In genomic region chr2:63553049-63553448, GRCh38 we compare ENCODE assay signal across 26 cellular contexts. TPM values are rescaled to one million over a fixed set of nuclear protein-coding genes. Genes with fewer than 3 reads are reported as not detected.
DNase-seq lines count a peak whose midpoint lies in the region; ATAC-seq, FAIRE-seq and TF ChIP-seq lines count a peak whose summit lies in the region.
"Had no signal": no experiment of that assay in that cellular context is flagged by ENCODE, and none has a peak within 500 bp of the region (broad histone marks: within the 10 kb centered on the region; RNA-seq: fewer than 3 reads in every experiment).

No MANE protein-coding gene starts in this region.

- no peaks in the 10 kb centered on the region for H3K9me3 ChIP-seq in HCT116 (ENCODE audit: control insufficient read depth in 1 of 2, insufficient read depth in 1 of 2, low read depth in 1 of 2, low read length in 2 of 2)
- H3K9me3 ChIP-seq in adrenal gland (replicated peaks in 1 of 3): no peaks in the 10 kb centered on the region
- H3K9me3 ChIP-seq in fibroblast of lung (ENCODE audit: control insufficient read depth, insufficient read depth, low read depth, low read length): no peaks in the 10 kb centered on the region
- no peaks in the 10 kb centered on the region for H3K9me3 ChIP-seq in prostate gland
- H3K9me3 ChIP-seq: psoas muscle, thoracic aorta had no signal

- H3K79me2 ChIP-seq in HCT116 (ENCODE audit: insufficient read depth, low read length) (no peaks in the 10 kb centered on the region), fibroblast of lung (ENCODE audit: control insufficient read depth, insufficient read depth, low read length) (no peaks in the 10 kb centered on the region), mesendoderm (ENCODE audit: control insufficient read depth, insufficient read depth, low read length) (no peaks in the 10 kb centered on the region)

- DNase-seq in HCT116 (ENCODE audit: low read depth, low spot score): no peak
- peak in 6 of 7 donors; percentile 21 to 64 (median 44) for DNase-seq in adrenal gland
- peak; percentile 4 to 59 for DNase-seq in fibroblast of lung (ENCODE audit: low read depth in 2 of 2)
- peak; percentile 40 for DNase-seq in retinal pigment epithelial cell (ENCODE audit: low read depth)
- no peak for DNase-seq in D721Med (ENCODE audit: insufficient read length, low spot score)
- no peak for DNase-seq in prostate gland (ENCODE audit: low spot score)
- DNase-seq in posterior cingulate gyrus: no peak
- DNase-seq in mesendoderm: no peak
- DNase-seq: activated naive CD4-positive, alpha-beta T cell treated with anti-CD3 and anti-CD28 coated beads for 36 hours; activated T-cell treated with anti-CD3 and anti-CD28 coated beads, Interleukin-2, amount 50 U/mL, for 48 hours; aorta; CD4-positive, alpha-beta T cell; DMS 273 treated with DMSO at 0.1 percent for 48 hours; effector CD8-positive, alpha-beta T cell; kidney glomerular epithelial cell; NCI-H1436 treated with DMSO at 0.1 percent for 48 hours; NCI-H748 treated with DMSO at 0.1 percent for 48 hours; psoas muscle had no signal

- CTCF ChIA-PET in HCT116 (lab: Charles Lee): interaction anchor here (1.2 kb wide), 1 partner anchor 9 kb away, joined by 6 read pairs; no protein-coding TSS in a partner anchor

- POLR2A ChIA-PET in HCT116 (lab: Charles Lee): no interaction called here

- no peaks in the 10 kb centered on the region for H3K9me2 ChIP-seq in HCT116 (ENCODE audit: insufficient read depth)

- H3K36me3 ChIP-seq in HCT116 (ENCODE audit: control insufficient read depth in 1 of 2, insufficient read depth in 2 of 2, low read length in 2 of 2): no peaks in the 10 kb centered on the region
- H3K36me3 ChIP-seq in adrenal gland (replicated peaks in 1 of 2): no peaks in the 10 kb centered on the region
- H3K36me3 ChIP-seq in fibroblast of lung (ENCODE audit: control insufficient read depth, insufficient read depth, low read length): no peaks in the 10 kb centered on the region
- no peaks in the 10 kb centered on the region for H3K36me3 ChIP-seq in prostate gland
- H3K36me3 ChIP-seq in mesendoderm (ENCODE audit: control insufficient read depth, insufficient read depth, low read length): no peaks in the 10 kb centered on the region
- H3K36me3 ChIP-seq: thoracic aorta had no signal

- FAIRE-seq in D721Med (lab: Jason Lieb, UNC): no peak
- FAIRE-seq: GM18507, H54, TTC549 had no signal

- H3K4me2 ChIP-seq in HCT116 (ENCODE audit: low read length) (peak overlapping the region; percentile 6; the same call in 1 of the 2 replicates), fibroblast of lung (ENCODE audit: extremely low read depth, insufficient read depth, low read length) (no peak overlapping the region), mesendoderm (ENCODE audit: low read length) (no peak overlapping the region)
- H3K4me2 ChIP-seq: smooth muscle cell had no signal

- H3K18ac ChIP-seq in mesendoderm (ENCODE audit: low read length): no peak overlapping the region

- no peak overlapping the region for H2BK120ac ChIP-seq in mesendoderm (ENCODE audit: low read depth, low read length)

- no peak overlapping the region for H3K4ac ChIP-seq in mesendoderm (ENCODE audit: low read depth, low read length)

- ATAC-seq in HCT116: no peak
- ATAC-seq: natural killer cell treated with Interleukin-12 subunit alpha and Interleukin-12 subunit beta and Interleukin-15 and Interleukin-18, amount 100 ng/mL, for 72 hours; psoas muscle; stimulated activated memory B cell treated with anti-CD40 and anti-IgM and Interleukin-4, amounts not matched to agents 10 μg/mL and 1 μg/mL and 100 μg/mL, for 72 hours had no signal

- no peak overlapping the region for H2AK5ac ChIP-seq in mesendoderm (ENCODE audit: low read length)

- H4K8ac ChIP-seq in mesendoderm (ENCODE audit: low read depth, low read length): no peak overlapping the region

- peaks cover 1% of the 10 kb centered on the region for H3K79me1 ChIP-seq in mesendoderm (ENCODE audit: low read length)

- no peak overlapping the region for H2BK15ac ChIP-seq in mesendoderm (replicated peaks; ENCODE audit: low read depth)

- H3K4me3 ChIP-seq in HCT116 (replicated peaks in 1 of 2; ENCODE audit: low read depth in 1 of 2, low read length in 2 of 2) (no peak overlapping the region), adrenal gland (peak overlapping the region in 1 of 4 donors; percentile 13), fibroblast of lung (replicated peaks in 1 of 4; ENCODE audit: control extremely low read depth in 1 of 4, insufficient read depth in 1 of 4, low read depth in 3 of 4, low read length in 4 of 4) (no peak overlapping the region), retinal pigment epithelial cell (ENCODE audit: low read length) (no peak overlapping the region), prostate gland (no peak overlapping the region), mesendoderm (ENCODE audit: low read length) (no peak overlapping the region)
- H3K4me3 ChIP-seq: esophagus muscularis mucosa, psoas muscle, smooth muscle cell, thoracic aorta had no signal

- no peak overlapping the region for H3K23ac ChIP-seq in mesendoderm (ENCODE audit: low read length)

- no peak overlapping the region for H4K5ac ChIP-seq in mesendoderm (ENCODE audit: low read length)

- H3K56ac ChIP-seq in mesendoderm (ENCODE audit: low read length): no peak overlapping the region

- TF ChIP-seq CTCF in HCT116 (IDR thresholded peaks at IDR 0.05 in 2 of 3, conservative IDR thresholded peaks at IDR 0.05 in 1 of 3; ENCODE audit: borderline replicate concordance in 1 of 3, insufficient read depth in 1 of 3, low read depth in 2 of 3, low read length in 2 of 3): no peak
- no peak for TF ChIP-seq CTCF in adrenal gland (IDR thresholded peaks at IDR 0.05)
- no peak for TF ChIP-seq CTCF in fibroblast of lung (conservative IDR thresholded peaks at IDR 0.05 in 1 of 2, IDR thresholded peaks at IDR 0.05 in 1 of 2; ENCODE audit: low read depth in 1 of 2, low read length in 2 of 2)
- no peak for TF ChIP-seq CTCF in retinal pigment epithelial cell (conservative IDR thresholded peaks at IDR 0.05; ENCODE audit: low read depth, low read length)
- no peak for TF ChIP-seq CTCF in D721Med (IDR thresholded peaks at IDR 0.05; ENCODE audit: insufficient read depth, missing control alignments)
- TF ChIP-seq CTCF in prostate gland (IDR thresholded peaks at IDR 0.05): no peak

- H2BK5ac ChIP-seq in mesendoderm (ENCODE audit: low read length): no peak overlapping the region

- peaks cover 13 to 15% of the 10 kb centered on the region in 2 experiments; a peak in 3 of 4 replicates for H3K4me1 ChIP-seq in HCT116 (ENCODE audit: control insufficient read depth in 1 of 2, insufficient read depth in 2 of 2, low read length in 2 of 2)
- H3K4me1 ChIP-seq in adrenal gland (replicated peaks in 1 of 2): peaks cover 12 to 13% of the 10 kb centered on the region in 2 donors
- no peaks in the 10 kb centered on the region for H3K4me1 ChIP-seq in fibroblast of lung (ENCODE audit: control insufficient read depth, extremely low read depth, insufficient read depth, low read length)
- H3K4me1 ChIP-seq in prostate gland (replicated peaks): no peaks in the 10 kb centered on the region
- no peaks in the 10 kb centered on the region for H3K4me1 ChIP-seq in mesendoderm (ENCODE audit: control insufficient read depth, low read depth, low read length)

- H3K9ac ChIP-seq in HCT116 (ENCODE audit: low read length) (no peak overlapping the region), fibroblast of lung (ENCODE audit: insufficient read depth, low read length) (no peak overlapping the region), mesendoderm (ENCODE audit: low read length) (no peak overlapping the region)

- intact Hi-C loops in HCT116 (cut with micrococcal nuclease): no loop called here
- intact Hi-C loops in adrenal gland (cut with DNase I): no loop called here
- intact Hi-C loops in prostate gland (cut with DNase I): no loop called here
- intact Hi-C loops in posterior cingulate gyrus (cut with DNase I): no loop called here

- H3K27me3 ChIP-seq in HCT116 (ENCODE audit: insufficient read depth, low read length): no peaks in the 10 kb centered on the region
- H3K27me3 ChIP-seq in adrenal gland: no peaks in the 10 kb centered on the region
- no peaks in the 10 kb centered on the region for H3K27me3 ChIP-seq in fibroblast of lung (ENCODE audit: control insufficient read depth, insufficient read depth, low read length)
- H3K27me3 ChIP-seq in prostate gland (replicated peaks; ENCODE audit: insufficient read depth): no peaks in the 10 kb centered on the region
- H3K27me3 ChIP-seq in mesendoderm (ENCODE audit: insufficient read depth, low read length, poor library complexity): no peaks in the 10 kb centered on the region
- H3K27me3 ChIP-seq: esophagus muscularis mucosa had no signal

- RAD21 ChIA-PET in HCT116 (lab: Charles Lee; ENCODE audit: low non-redundant PET in 1 of 2, low total read pairs in 2 of 2, uncharacterized antibody in 2 of 2, unreplicated experiment in 2 of 2): no interaction called here

- TF ChIP-seq POLR2A in HCT116 (IDR thresholded peaks at IDR 0.05; ENCODE audit: borderline replicate concordance, extremely low read depth, insufficient read depth, insufficient read length) (no peak), adrenal gland (IDR thresholded peaks at IDR 0.05) (no peak), prostate gland (IDR thresholded peaks at IDR 0.05) (no peak)

- no peak overlapping the region for H3K27ac ChIP-seq in HCT116 (ENCODE audit: low read depth, low read length)
- H3K27ac ChIP-seq in adrenal gland: peak overlapping the region in 1 of 5 donors; percentile 27
- H3K27ac ChIP-seq in fibroblast of lung (ENCODE audit: insufficient read depth, low read length): no peak overlapping the region
- H3K27ac ChIP-seq in prostate gland: no peak overlapping the region
- H3K27ac ChIP-seq in mesendoderm (ENCODE audit: low read depth, low read length): no peak overlapping the region
- H3K27ac ChIP-seq: psoas muscle, thoracic aorta had no signal

- H2AFZ ChIP-seq in HCT116 (ENCODE audit: low read depth, low read length, poor library complexity, severe bottlenecking) (no peak overlapping the region), fibroblast of lung (ENCODE audit: low read length) (no peak overlapping the region)

- 26 to 40% (median 33%) methylated on average over 4 of the region's 4 CpGs for WGBS in adrenal gland, 4 donors
- WGBS in prostate gland: 20% methylated on average over 4 of the region's 4 CpGs
- WGBS in mesendoderm (ENCODE audit: extremely low coverage, insufficient coverage, low lambda C conversion rate): no CpG with 5 or more reads among the region's 4 CpGs

- no peaks in the 10 kb centered on the region for H4K20me1 ChIP-seq in HCT116 (ENCODE audit: insufficient read depth)
- H4K20me1 ChIP-seq in fibroblast of lung (ENCODE audit: control insufficient read depth, extremely low read depth, insufficient read depth, low read length): no peaks in the 10 kb centered on the region

- BruUV-seq in HCT116 (replicated peaks; lab: Mats Ljungman, UMichigan): no TSS peak

- no peak for TF ChIP-seq RAD21 in HCT116 (IDR thresholded peaks at IDR 0.05; ENCODE audit: low read depth)

RNA-seq across cellular contexts. Expression of gene WDPCP, which starts 35.2 kb away (rescaled TPM):
- total RNA-seq in HCT116 (2021; ENCODE audit: unreplicated experiment) (4.1 TPM), adrenal gland (10 to 100 TPM in 5 of 8 donors, 1 to 10 TPM in 3; 4.3 to 14.6 (median 10.4) TPM), fibroblast of lung (8.4 and 8.7 TPM in 2 replicates), prostate gland (10 to 100 TPM in 1 of 2 donors, 1 to 10 TPM in 1; 8.4 to 12.6 TPM)
- 1.3 and 1.4 TPM in 2 replicates for polyA plus RNA-seq in HCT116 (2012)
- polyA plus RNA-seq in adrenal gland (1 to 10 TPM; 2.7 to 5.0 (median 4.7) TPM), fibroblast of lung (3.5 and 5.2 TPM in 2 replicates)
- polyA plus RNA-seq in fibroblast of lung (2012): 1.8 and 2.5 TPM in 2 replicates
- 6.6 and 18.9 TPM in 2 replicates for polyA minus RNA-seq in fibroblast of lung (ENCODE audit: low replicate concordance)
- 9.4 TPM for polyA plus RNA-seq in mesendoderm (2013, experiment 1 of 2)
- polyA plus RNA-seq in mesendoderm (2013, experiment 2 of 2): 9.5 TPM

RNA-seq across cellular contexts. Expression of gene MDH1, which starts 35.7 kb away (rescaled TPM):
- total RNA-seq in HCT116 (2021; ENCODE audit: unreplicated experiment) (192 TPM), adrenal gland (100 to 1,000 TPM; 184 to 314 (median 287) TPM), fibroblast of lung (126 and 159 TPM in 2 replicates), prostate gland (100 to 1,000 TPM; 120 to 160 TPM)
- polyA plus RNA-seq in HCT116 (2012): 145 and 180 TPM in 2 replicates
- polyA plus RNA-seq in adrenal gland (100 to 1,000 TPM; 239 to 414 (median 265) TPM), fibroblast of lung (267 and 269 TPM in 2 replicates)
- 155 and 165 TPM in 2 replicates for polyA plus RNA-seq in fibroblast of lung (2012)
- 41.5 and 52.3 TPM in 2 replicates for polyA minus RNA-seq in fibroblast of lung (ENCODE audit: low replicate concordance)
- 202 TPM for polyA plus RNA-seq in mesendoderm (2013, experiment 1 of 2)
- 203 TPM for polyA plus RNA-seq in mesendoderm (2013, experiment 2 of 2)

Comparison
In these comparisons a context has a peak if more than half of its experiments do, and no peak if none do; other contexts are left out.
1. DNase-seq: peak in adrenal gland (6 of 7), fibroblast of lung (2 of 2) and retinal pigment epithelial cell (single experiment); none in HCT116 (single experiment), D721Med (single experiment), prostate gland (single experiment), posterior cingulate gyrus (0 of 10) and mesendoderm (single experiment).